12 cellular contexts compared by ENCODE assay signal in genomic region chr12:67358686-67359374, GRCh38.
DNase-seq lines count a peak whose midpoint lies in the region; ATAC-seq and TF ChIP-seq lines count a peak whose summit lies in the region.
"Had no signal": no experiment of that assay in that cellular context is flagged by ENCODE, and none has a peak within 500 bp of the region (broad histone marks: within the 10 kb centered on the region; RNA-seq: fewer than 3 reads in every experiment).

No MANE protein-coding gene starts in this region.

- no peak overlapping the region for H3K27ac Mint-ChIP-seq in nephron progenitor cell
- H3K27ac Mint-ChIP-seq: activated naive CD8-positive, alpha-beta T cell had no signal

- TF ChIP-seq CTCF in nephron progenitor cell (IDR thresholded peaks at IDR 0.05) = no peak

- peaks cover 7% of the 10 kb centered on the region for H3K27me3 Mint-ChIP-seq in nephron progenitor cell (ENCODE audit: low read depth, poor library complexity)
- H3K27me3 Mint-ChIP-seq: activated naive CD8-positive, alpha-beta T cell; naive thymus-derived CD4-positive, alpha-beta T cell had no signal

- H3K36me3 Mint-ChIP-seq in nephron progenitor cell (ENCODE audit: low read depth) = no peaks in the 10 kb centered on the region
- H3K36me3 Mint-ChIP-seq: activated naive CD8-positive, alpha-beta T cell had no signal

- peaks cover 42% of the 10 kb centered on the region for H3K4me1 Mint-ChIP-seq in nephron progenitor cell

- peaks cover 23% of the 10 kb centered on the region for H3K9me3 Mint-ChIP-seq in nephron progenitor cell

- ATAC-seq in HG03064 (IDR thresholded peaks at IDR 0.05; ENCODE audit: low read depth, unreplicated experiment) = peak; percentile 75
- ATAC-seq in GM19397 (IDR thresholded peaks at IDR 0.05; ENCODE audit: unreplicated experiment) = no peak
- ATAC-seq in HG03095 (IDR thresholded peaks at IDR 0.05; ENCODE audit: unreplicated experiment) = no peak
- ATAC-seq: naive thymus-derived CD4-positive, alpha-beta T cell had no signal

- DNase-seq in DMS79 (lab: John Stamatoyannopoulos, UW) = peak; percentile 48
- peak; percentile 53 for DNase-seq in SKM-1 treated with dmso at 0.1 percent for 144 hours (lab: John Stamatoyannopoulos, UW; ENCODE audit: unreplicated experiment)
- DNase-seq in hepatic stellate cell (ENCODE audit: low spot score) = peak; percentile 55
- DNase-seq in COLO829 (ENCODE audit: low spot score) = no peak
- DNase-seq in nephron progenitor cell = no peak
- DNase-seq: DMS153; naive thymus-derived CD4-positive, alpha-beta T cell; NCI-H2227 treated with DMSO at 0.1 percent for 48 hours had no signal

- H3K4me3 Mint-ChIP-seq in nephron progenitor cell = no peak overlapping the region
- H3K4me3 Mint-ChIP-seq: activated naive CD8-positive, alpha-beta T cell; naive thymus-derived CD4-positive, alpha-beta T cell had no signal

Comparison
In these comparisons a context has a peak if more than half of its experiments do, and no peak if none do; other contexts are left out.
1. DNase-seq: peak in DMS79 (single experiment), SKM-1 treated with dmso at 0.1 percent for 144 hours (single experiment) and hepatic stellate cell (single experiment); none in COLO829 (single experiment) and nephron progenitor cell (single experiment).